ENCODE assay signal across 1 cellular context in genomic region chr20:47455133-47456040, GRCh38.
TF ChIP-seq lines count a peak whose summit lies in the region.

No MANE protein-coding gene starts in this region.

TF ChIP-seq in HepG2, 621 proteins besides CTCF, POLR2A, EP300 and RAD21 (continued from another document and continues in another):
- TF ChIP-seq RNF219 (CRISPR knock-in tag; IDR thresholded peaks at IDR 0.05) (peak; percentile 96; the same call in 1 of the 2 replicates), ATF3 (CRISPR knock-in tag; IDR thresholded peaks at IDR 0.05) (peak; percentile 69), ZBTB26 (CRISPR knock-in tag; IDR thresholded peaks at IDR 0.05; ENCODE audit: borderline replicate concordance) (0 out of 2 replicates have a peak, but pooled peaks have one; percentile 65), ZNF747 (CRISPR knock-in tag; IDR thresholded peaks at IDR 0.05; ENCODE audit: borderline replicate concordance) (no peak; the same call in 1 of the 2 replicates), MTA3 (CRISPR knock-in tag; IDR thresholded peaks at IDR 0.05) (no peak), FOXA1 (IDR thresholded peaks at IDR 0.05) (peak; percentile 82), FOXA1 (CRISPR knock-in tag; IDR thresholded peaks at IDR 0.05) (peak; percentile 97), ZNF589 (CRISPR knock-in tag; conservative IDR thresholded peaks at IDR 0.05) (no peak), KDM3A (CRISPR knock-in tag; IDR thresholded peaks at IDR 0.05; ENCODE audit: low read depth) (peak; percentile 62; the same call in 1 of the 2 replicates), MIER2 (CRISPR knock-in tag; IDR thresholded peaks at IDR 0.05) (peak; percentile 85), SALL1 (CRISPR knock-in tag; IDR thresholded peaks at IDR 0.05) (peak; percentile 98), ZNF230 (CRISPR knock-in tag; IDR thresholded peaks at IDR 0.05) (peak; percentile 80; the same call in 1 of the 2 replicates), ELF4 (CRISPR knock-in tag; IDR thresholded peaks at IDR 0.05; ENCODE audit: borderline replicate concordance) (no peak), NR2C2 (CRISPR knock-in tag; IDR thresholded peaks at IDR 0.05; ENCODE audit: borderline replicate concordance) (peak; percentile 85), HES4 (CRISPR knock-in tag; IDR thresholded peaks at IDR 0.05; ENCODE audit: borderline replicate concordance) (no peak), ZNF530 (CRISPR knock-in tag; IDR thresholded peaks at IDR 0.05; ENCODE audit: low read depth) (no peak), IRX3 (CRISPR knock-in tag; IDR thresholded peaks at IDR 0.05; ENCODE audit: borderline replicate concordance, low read depth) (0 out of 2 replicates have a peak, but pooled peaks have one; percentile 24), CENPT (CRISPR knock-in tag; IDR thresholded peaks at IDR 0.05; ENCODE audit: low read depth) (no peak), ZNF205 (CRISPR knock-in tag; IDR thresholded peaks at IDR 0.05) (peak; percentile 92), CCDC6 (CRISPR knock-in tag; IDR thresholded peaks at IDR 0.05) (peak; percentile 45), GATA4 (IDR thresholded peaks at IDR 0.05; ENCODE audit: borderline replicate concordance, low read depth) (peak; percentile 98), HNF1A (IDR thresholded peaks at IDR 0.05; ENCODE audit: low read depth) (peak; percentile 93), HNF1A (CRISPR knock-in tag; IDR thresholded peaks at IDR 0.05; ENCODE audit: borderline replicate concordance) (peak; percentile 98), ZNF160 (CRISPR knock-in tag; IDR thresholded peaks at IDR 0.05) (no peak), ZNF790 (CRISPR knock-in tag; IDR thresholded peaks at IDR 0.05; ENCODE audit: borderline replicate concordance) (no peak), TRIM24 (CRISPR knock-in tag; IDR thresholded peaks at IDR 0.05) (0 out of 2 replicates have a peak, but pooled peaks have one; percentile 61), HDAC6 (IDR thresholded peaks at IDR 0.05; ENCODE audit: low read depth, low read length) (no peak), RARA (CRISPR knock-in tag; IDR thresholded peaks at IDR 0.05) (peak; percentile 93), ARHGAP35 (CRISPR knock-in tag; IDR thresholded peaks at IDR 0.05; ENCODE audit: borderline replicate concordance) (no peak), RARG (CRISPR knock-in tag; IDR thresholded peaks at IDR 0.05; ENCODE audit: low read depth) (peak; percentile 95; the same call in 1 of the 2 replicates), ZNF781 (CRISPR knock-in tag; IDR thresholded peaks at IDR 0.05; ENCODE audit: borderline replicate concordance, not compliant biosample characterization) (no peak), CBX5 (CRISPR knock-in tag; IDR thresholded peaks at IDR 0.05; ENCODE audit: borderline replicate concordance) (peak; percentile 81), POLR2G (IDR thresholded peaks at IDR 0.05; ENCODE audit: low read depth, low read length) (no peak), ZNF761 (CRISPR knock-in tag; conservative IDR thresholded peaks at IDR 0.05) (peak; percentile 95), SNAPC5 (CRISPR knock-in tag; IDR thresholded peaks at IDR 0.05; ENCODE audit: borderline replicate concordance) (peak; percentile 77), ZSCAN30 (CRISPR knock-in tag; IDR thresholded peaks at IDR 0.05) (no peak; the same call in 1 of the 2 replicates), TFDP2 (CRISPR knock-in tag; IDR thresholded peaks at IDR 0.05) (peak; percentile 81), DNMT1 (CRISPR knock-in tag; IDR thresholded peaks at IDR 0.05) (no peak), TBX2 (CRISPR knock-in tag; IDR thresholded peaks at IDR 0.05; ENCODE audit: borderline replicate concordance) (peak; percentile 100), ZNF317 (CRISPR knock-in tag; IDR thresholded peaks at IDR 0.05) (peak; percentile 92), REXO4 (CRISPR knock-in tag; IDR thresholded peaks at IDR 0.05; ENCODE audit: borderline replicate concordance) (no peak), HNF4G (IDR thresholded peaks at IDR 0.05; ENCODE audit: borderline replicate concordance, low read depth, low read length) (peak; percentile 90), HNF4G (CRISPR knock-in tag; IDR thresholded peaks at IDR 0.05; ENCODE audit: borderline replicate concordance, low read depth) (peak; percentile 58; the same call in 1 of the 2 replicates), ZFY (CRISPR knock-in tag; IDR thresholded peaks at IDR 0.05) (peak; percentile 44), FOXJ3 (CRISPR knock-in tag; IDR thresholded peaks at IDR 0.05; ENCODE audit: borderline replicate concordance) (peak; percentile 99), ZUFSP (CRISPR knock-in tag; IDR thresholded peaks at IDR 0.05; ENCODE audit: borderline replicate concordance) (no peak), STAG1 (CRISPR knock-in tag; IDR thresholded peaks at IDR 0.05) (peak; percentile 43), LCORL (IDR thresholded peaks at IDR 0.05) (peak; percentile 68), LCORL (CRISPR knock-in tag; IDR thresholded peaks at IDR 0.05) (peak; percentile 98), SRF (IDR thresholded peaks at IDR 0.05; ENCODE audit: low read depth, low read length) (0 out of 2 replicates have a peak, but pooled peaks have one; percentile 3), SAFB2 (CRISPR knock-in tag; IDR thresholded peaks at IDR 0.05; ENCODE audit: borderline replicate concordance, low read depth) (no peak; the same call in 1 of the 2 replicates), ZMAT3 (CRISPR knock-in tag; conservative IDR thresholded peaks at IDR 0.05) (no peak; the same call in 1 of the 2 replicates), MAX (IDR thresholded peaks at IDR 0.05) (peak; percentile 77), STAT5B (CRISPR knock-in tag; IDR thresholded peaks at IDR 0.05) (no peak), ATF5 (CRISPR knock-in tag; IDR thresholded peaks at IDR 0.05; ENCODE audit: low read depth) (0 out of 2 replicates have a peak, but pooled peaks have one; percentile 42), KLF15 (CRISPR knock-in tag; IDR thresholded peaks at IDR 0.05; ENCODE audit: borderline replicate concordance) (peak; percentile 64; the same call in 1 of the 2 replicates), SP140L (CRISPR knock-in tag; IDR thresholded peaks at IDR 0.05; ENCODE audit: borderline replicate concordance) (peak; percentile 86; the same call in 1 of the 2 replicates), IKZF5 (CRISPR knock-in tag; IDR thresholded peaks at IDR 0.05) (peak; percentile 97), ZSCAN20 (CRISPR knock-in tag; IDR thresholded peaks at IDR 0.05; ENCODE audit: borderline replicate concordance) (peak; percentile 34; the same call in 1 of the 2 replicates), U2AF1 (optimal IDR thresholded peaks at IDR 0.05; ENCODE audit: low read depth, low read length) (peak; percentile 76), NCOA1 (CRISPR knock-in tag; IDR thresholded peaks at IDR 0.05) (peak; percentile 90)
